ENCODE assay signal across 10 cellular contexts in the genomic region with DNA sequence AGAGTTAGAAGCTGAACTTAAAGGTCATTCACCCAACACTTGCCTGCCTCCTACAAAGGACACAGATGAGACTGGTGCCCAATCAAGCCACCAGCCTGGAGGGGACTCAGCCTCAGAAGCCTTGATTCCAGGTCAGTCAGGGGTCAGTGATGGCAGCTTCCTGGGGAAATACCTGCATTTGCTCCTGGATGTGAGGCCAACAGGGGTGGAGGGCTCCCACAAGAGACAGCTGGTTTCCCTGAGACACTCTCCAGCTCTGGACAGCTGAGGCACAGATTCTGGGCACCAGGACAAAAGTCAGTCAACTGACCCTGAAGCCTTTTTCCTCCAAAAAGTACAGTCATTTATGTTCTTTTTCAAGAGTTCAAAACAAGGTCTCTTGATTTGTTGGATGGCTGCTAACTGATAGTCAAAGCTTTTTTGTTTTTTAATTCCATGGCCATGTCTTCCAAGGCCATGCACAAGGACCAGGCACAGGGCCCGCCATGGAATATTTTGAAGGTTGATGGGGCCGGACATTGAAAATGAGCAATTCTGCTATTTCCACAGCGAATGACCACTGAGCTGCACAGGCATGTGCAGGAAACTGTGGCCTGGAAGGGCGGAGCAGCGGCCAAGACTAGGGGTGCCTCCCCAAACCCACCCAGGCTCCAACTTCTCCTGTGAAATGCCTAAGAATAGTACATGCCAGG. TPM values are rescaled to one million over a fixed set of nuclear protein-coding genes. Genes with fewer than 3 reads are reported as not detected.
DNase-seq lines count a peak whose midpoint lies in the region; ATAC-seq and TF ChIP-seq lines count a peak whose summit lies in the region.
"Had no signal": no experiment of that assay in that cellular context is flagged by ENCODE, and none has a peak within 500 bp of the region (broad histone marks: within the 10 kb centered on the region; RNA-seq: fewer than 3 reads in every experiment).

No MANE protein-coding gene starts in this region.

- H3K4me1 Mint-ChIP-seq in T-helper 1 cell treated with Interleukin-12 subunit alpha and Interleukin-12 subunit beta and Interleukin-4 antibody, amounts not matched to agents 30 μg/mL and 1 μg/mL, for 36 hours (ENCODE audit: low read depth), result peaks cover 3% of the 10 kb centered on the region
- peaks cover 11% of the 10 kb centered on the region for H3K4me1 Mint-ChIP-seq in activated T-helper 17 cell treated with anti-CD3 and anti-CD28 coated beads, Interleukin-2, amount 50 U/mL, for 72 hours
- peaks cover 5% of the 10 kb centered on the region for H3K4me1 Mint-ChIP-seq in glutamatergic neuron (ENCODE audit: low read depth, unreplicated experiment)
- peaks cover 26 to 46% of the 10 kb centered on the region in 2 donors for H3K4me1 Mint-ChIP-seq in stimulated activated naive B cell treated with anti-CD40 and anti-IgM and Interleukin-4, amounts not matched to agents 10 μg/mL and 1 μg/mL and 100 μg/mL, for 72 hours

- H3K4me3 ChIP-seq in mucosa of descending colon, result no peak overlapping the region

- no peaks in the 10 kb centered on the region for H3K9me3 ChIP-seq in mucosa of descending colon

- ATAC-seq in activated T-helper 17 cell treated with anti-CD3 and anti-CD28 coated beads, Interleukin-2, amount 50 U/mL, for 72 hours (replicated peaks), result no peak
- no peak for ATAC-seq in stimulated activated naive B cell treated with anti-CD40 and anti-IgM and Interleukin-4, amounts not matched to agents 10 μg/mL and 1 μg/mL and 100 μg/mL, for 72 hours (replicated peaks)
- ATAC-seq in mucosa of descending colon, result no peak

- TF ChIP-seq CTCF in glutamatergic neuron (IDR thresholded peaks at IDR 0.05; ENCODE audit: partially characterized antibody, unreplicated experiment) (no peak), mucosa of descending colon (IDR thresholded peaks at IDR 0.05) (no peak)

- no peaks in the 10 kb centered on the region for H3K9me3 Mint-ChIP-seq in T-helper 1 cell treated with Interleukin-12 subunit alpha and Interleukin-12 subunit beta and Interleukin-4 antibody, amounts not matched to agents 30 μg/mL and 1 μg/mL, for 36 hours
- no peaks in the 10 kb centered on the region for H3K9me3 Mint-ChIP-seq in activated T-helper 17 cell treated with anti-CD3 and anti-CD28 coated beads, Interleukin-2, amount 50 U/mL, for 72 hours
- H3K9me3 Mint-ChIP-seq in glutamatergic neuron (ENCODE audit: unreplicated experiment), result peaks cover 12% of the 10 kb centered on the region
- peaks cover 0 to 2% of the 10 kb centered on the region in 2 donors for H3K9me3 Mint-ChIP-seq in stimulated activated naive B cell treated with anti-CD40 and anti-IgM and Interleukin-4, amounts not matched to agents 10 μg/mL and 1 μg/mL and 100 μg/mL, for 72 hours

- H3K36me3 Mint-ChIP-seq in T-helper 1 cell treated with Interleukin-12 subunit alpha and Interleukin-12 subunit beta and Interleukin-4 antibody, amounts not matched to agents 30 μg/mL and 1 μg/mL, for 36 hours (ENCODE audit: low read depth), result no peaks in the 10 kb centered on the region
- H3K36me3 Mint-ChIP-seq in activated T-helper 17 cell treated with anti-CD3 and anti-CD28 coated beads, Interleukin-2, amount 50 U/mL, for 72 hours (ENCODE audit: low read depth), result no peaks in the 10 kb centered on the region
- no peaks in the 10 kb centered on the region for H3K36me3 Mint-ChIP-seq in glutamatergic neuron (ENCODE audit: unreplicated experiment)
- H3K36me3 Mint-ChIP-seq in stimulated activated naive B cell treated with anti-CD40 and anti-IgM and Interleukin-4, amounts not matched to agents 10 μg/mL and 1 μg/mL and 100 μg/mL, for 72 hours, result peaks cover 2 to 11% of the 10 kb centered on the region in 2 donors

- peak overlapping the region; percentile 21 for H3K4me3 Mint-ChIP-seq in T-helper 1 cell treated with Interleukin-12 subunit alpha and Interleukin-12 subunit beta and Interleukin-4 antibody, amounts not matched to agents 30 μg/mL and 1 μg/mL, for 36 hours
- peak overlapping the region; percentile 47 for H3K4me3 Mint-ChIP-seq in activated T-helper 17 cell treated with anti-CD3 and anti-CD28 coated beads, Interleukin-2, amount 50 U/mL, for 72 hours
- peak overlapping the region; percentile 55 for H3K4me3 Mint-ChIP-seq in glutamatergic neuron (ENCODE audit: unreplicated experiment)
- peak overlapping the region; percentile 23 to 81 for H3K4me3 Mint-ChIP-seq in stimulated activated naive B cell treated with anti-CD40 and anti-IgM and Interleukin-4, amounts not matched to agents 10 μg/mL and 1 μg/mL and 100 μg/mL, for 72 hours

- H3K27me3 Mint-ChIP-seq in T-helper 1 cell treated with Interleukin-12 subunit alpha and Interleukin-12 subunit beta and Interleukin-4 antibody, amounts not matched to agents 30 μg/mL and 1 μg/mL, for 36 hours (ENCODE audit: low read depth), result peaks cover 26% of the 10 kb centered on the region
- peaks cover 10% of the 10 kb centered on the region for H3K27me3 Mint-ChIP-seq in activated T-helper 17 cell treated with anti-CD3 and anti-CD28 coated beads, Interleukin-2, amount 50 U/mL, for 72 hours
- peaks cover 13% of the 10 kb centered on the region for H3K27me3 Mint-ChIP-seq in glutamatergic neuron (ENCODE audit: unreplicated experiment)
- H3K27me3 Mint-ChIP-seq in stimulated activated naive B cell treated with anti-CD40 and anti-IgM and Interleukin-4, amounts not matched to agents 10 μg/mL and 1 μg/mL and 100 μg/mL, for 72 hours, result peaks cover 17 to 24% of the 10 kb centered on the region in 2 donors

- intact Hi-C loops in mucosa of descending colon (cut with DNase I, micrococcal nuclease), result no loop called here

- no peaks in the 10 kb centered on the region for H3K36me3 ChIP-seq in mucosa of descending colon (ENCODE audit: low read depth)

- H3K4me1 ChIP-seq in mucosa of descending colon (ENCODE audit: low read depth), result peaks cover 7% of the 10 kb centered on the region

- H3K27ac Mint-ChIP-seq in T-helper 1 cell treated with Interleukin-12 subunit alpha and Interleukin-12 subunit beta and Interleukin-4 antibody, amounts not matched to agents 30 μg/mL and 1 μg/mL, for 36 hours, result no peak overlapping the region
- H3K27ac Mint-ChIP-seq in activated T-helper 17 cell treated with anti-CD3 and anti-CD28 coated beads, Interleukin-2, amount 50 U/mL, for 72 hours, result no peak overlapping the region
- no peak overlapping the region for H3K27ac Mint-ChIP-seq in glutamatergic neuron (ENCODE audit: unreplicated experiment)
- no peak overlapping the region for H3K27ac Mint-ChIP-seq in stimulated activated naive B cell treated with anti-CD40 and anti-IgM and Interleukin-4, amounts not matched to agents 10 μg/mL and 1 μg/mL and 100 μg/mL, for 72 hours

- no peak for DNase-seq in T-helper 1 cell
- DNase-seq in glutamatergic neuron, result no peak
- DNase-seq in stimulated activated naive B cell treated with anti-CD40 and anti-IgM and Interleukin-4, amounts not matched to agents 10 μg/mL and 1 μg/mL and 100 μg/mL, for 72 hours, result no peak
- no peak for DNase-seq in mucosa of gallbladder (ENCODE audit: low spot score)
- DNase-seq in NCI-H1930 (lab: John Stamatoyannopoulos, UW), result no peak
- DNase-seq in mucosa of descending colon, result no peak
- DNase-seq: activated CD4-positive, alpha-beta T cell treated with anti-CD3 and anti-CD28 coated beads for 48 hours; effector memory CD4-positive, alpha-beta T cell had no signal

RNA-seq across cellular contexts. Expression of gene C2CD2, which starts 1.8 kb away (rescaled TPM):
- total RNA-seq in activated T-helper 17 cell treated with anti-CD3 and anti-CD28 coated beads, Interleukin-2, amount 50 U/mL, for 72 hours, result 1 to 10 TPM; 4.6 to 8.2 TPM
- total RNA-seq in glutamatergic neuron (ENCODE audit: unreplicated experiment) (0.78 TPM), mucosa of gallbladder (30.8 TPM), mucosa of descending colon (10 to 100 TPM in 2 of 3 donors, 1 to 10 TPM in 1; 9.4 to 29.1 (median 17.8) TPM)

RNA-seq across cellular contexts. Expression of gene ZBTB21, which starts 58.1 kb away (rescaled TPM):
- total RNA-seq in activated T-helper 17 cell treated with anti-CD3 and anti-CD28 coated beads, Interleukin-2, amount 50 U/mL, for 72 hours, result 10 to 100 TPM; 18.5 to 37.2 TPM
- total RNA-seq in glutamatergic neuron (ENCODE audit: unreplicated experiment) (21.2 TPM), mucosa of gallbladder (22.8 TPM), mucosa of descending colon (10 to 100 TPM; 11.8 to 18.9 (median 14.6) TPM)
